ENCODE assay signal across 1 cellular context in genomic region chr9:127770905-127771569, GRCh38.
TF ChIP-seq lines count a peak whose summit lies in the region.

No MANE protein-coding gene starts in this region.

TF ChIP-seq in K562, 482 proteins besides CTCF, POLR2A, EP300 and RAD21 (continued from another document and continues in another):
- TF ChIP-seq NR2C2 (CRISPR knock-in tag; IDR thresholded peaks at IDR 0.05) (no peak), NR2C2 (tag; IDR thresholded peaks at IDR 0.05) (peak; percentile 48; the same call in 1 of the 2 replicates), RCOR1 (IDR thresholded peaks at IDR 0.05; ENCODE audit: borderline replicate concordance in 1 of 2, low read depth in 2 of 2, low read length in 2 of 2) (peak in 1 of 2 experiments; percentile 76; a peak in 2 of 4 replicates), ZNF174 (CRISPR knock-in tag; IDR thresholded peaks at IDR 0.05) (no peak), ESRRA (IDR thresholded peaks at IDR 0.05; ENCODE audit: borderline replicate concordance, low read depth) (peak; percentile 76; the same call in 1 of the 2 replicates), FOXJ3 (CRISPR knock-in tag; IDR thresholded peaks at IDR 0.05) (no peak), NONO (IDR thresholded peaks at IDR 0.05; ENCODE audit: low read depth in 2 of 2, low read length in 1 of 2) (no peak; a peak in 1 of 4 replicates), ZSCAN29 (IDR thresholded peaks at IDR 0.05) (no peak), FIP1L1 (IDR thresholded peaks at IDR 0.05; ENCODE audit: low read depth, low read length, poor library complexity, severe bottlenecking) (peak; percentile 47), ARID2 (IDR thresholded peaks at IDR 0.05) (no peak), YBX1 (IDR thresholded peaks at IDR 0.05) (no peak), HEY1 (CRISPR knock-in tag; IDR thresholded peaks at IDR 0.05; ENCODE audit: borderline replicate concordance) (no peak; the same call in 1 of the 2 replicates), KLF13 (tag; IDR thresholded peaks at IDR 0.05; ENCODE audit: borderline replicate concordance, low read depth) (peak; percentile 72; the same call in 1 of the 2 replicates), NUFIP1 (IDR thresholded peaks at IDR 0.05; ENCODE audit: partially characterized antibody) (no peak), RBM22 (IDR thresholded peaks at IDR 0.05; ENCODE audit: low read depth, low read length, poor library complexity, severe bottlenecking) (no peak), SIN3B (IDR thresholded peaks at IDR 0.05; ENCODE audit: low read depth) (no peak), DACH1 (IDR thresholded peaks at IDR 0.05; ENCODE audit: partially characterized antibody) (peak; percentile 22), SMAD1 (IDR thresholded peaks at IDR 0.05; ENCODE audit: low read depth, low read length, partially characterized antibody) (no peak), ELF2 (CRISPR knock-in tag; IDR thresholded peaks at IDR 0.05) (no peak; the same call in 1 of the 2 replicates), RBBP5 (IDR thresholded peaks at IDR 0.05; ENCODE audit: borderline replicate concordance, insufficient read depth, low read length, poor library complexity, severe bottlenecking) (peak; percentile 46), ZBTB43 (CRISPR knock-in tag; IDR thresholded peaks at IDR 0.05) (no peak), ZNF668 (CRISPR knock-in tag; IDR thresholded peaks at IDR 0.05) (no peak), TCFL5 (CRISPR knock-in tag; conservative IDR thresholded peaks at IDR 0.05) (no peak), THRAP3 (IDR thresholded peaks at IDR 0.05; ENCODE audit: borderline replicate concordance) (no peak), CCNT2 (IDR thresholded peaks at IDR 0.05; ENCODE audit: borderline replicate concordance, extremely low read depth, insufficient read length, low read depth, low read length) (peak; percentile 82), CHD4 (IDR thresholded peaks at IDR 0.05; ENCODE audit: insufficient read depth, insufficient replicate concordance, low read depth, low read length, poor library complexity, severe bottlenecking) (no peak), SIX5 (IDR thresholded peaks at IDR 0.05; ENCODE audit: borderline replicate concordance in 1 of 2, insufficient read depth in 1 of 2, low read depth in 1 of 2, low read length in 2 of 2) (no peak), TBP (optimal IDR thresholded peaks at IDR 0.05; ENCODE audit: low read depth, low read length) (peak; percentile 8)
- TF ChIP-seq, protein P1, sequence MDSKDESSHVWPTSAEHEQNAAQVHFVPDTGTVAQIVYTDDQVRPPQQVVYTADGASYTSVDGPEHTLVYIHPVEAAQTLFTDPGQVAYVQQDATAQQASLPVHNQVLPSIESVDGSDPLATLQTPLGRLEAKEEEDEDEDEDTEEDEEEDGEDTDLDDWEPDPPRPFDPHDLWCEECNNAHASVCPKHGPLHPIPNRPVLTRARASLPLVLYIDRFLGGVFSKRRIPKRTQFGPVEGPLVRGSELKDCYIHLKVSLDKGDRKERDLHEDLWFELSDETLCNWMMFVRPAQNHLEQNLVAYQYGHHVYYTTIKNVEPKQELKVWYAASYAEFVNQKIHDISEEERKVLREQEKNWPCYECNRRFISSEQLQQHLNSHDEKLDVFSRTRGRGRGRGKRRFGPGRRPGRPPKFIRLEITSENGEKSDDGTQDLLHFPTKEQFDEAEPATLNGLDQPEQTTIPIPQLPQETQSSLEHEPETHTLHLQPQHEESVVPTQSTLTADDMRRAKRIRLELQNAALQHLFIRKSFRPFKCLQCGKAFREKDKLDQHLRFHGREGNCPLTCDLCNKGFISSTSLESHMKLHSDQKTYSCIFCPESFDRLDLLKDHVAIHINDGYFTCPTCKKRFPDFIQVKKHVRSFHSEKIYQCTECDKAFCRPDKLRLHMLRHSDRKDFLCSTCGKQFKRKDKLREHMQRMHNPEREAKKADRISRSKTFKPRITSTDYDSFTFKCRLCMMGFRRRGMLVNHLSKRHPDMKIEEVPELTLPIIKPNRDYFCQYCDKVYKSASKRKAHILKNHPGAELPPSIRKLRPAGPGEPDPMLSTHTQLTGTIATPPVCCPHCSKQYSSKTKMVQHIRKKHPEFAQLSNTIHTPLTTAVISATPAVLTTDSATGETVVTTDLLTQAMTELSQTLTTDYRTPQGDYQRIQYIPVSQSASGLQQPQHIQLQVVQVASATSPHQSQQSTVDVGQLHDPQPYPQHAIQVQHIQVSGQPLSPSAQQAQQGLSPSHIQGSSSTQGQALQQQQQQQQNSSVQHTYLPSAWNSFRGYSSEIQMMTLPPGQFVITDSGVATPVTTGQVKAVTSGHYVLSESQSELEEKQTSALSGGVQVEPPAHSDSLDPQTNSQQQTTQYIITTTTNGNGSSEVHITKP (IDR thresholded peaks at IDR 0.05; ENCODE audit: partially characterized antibody) = peak; percentile 83
- TF ChIP-seq, protein P2, sequence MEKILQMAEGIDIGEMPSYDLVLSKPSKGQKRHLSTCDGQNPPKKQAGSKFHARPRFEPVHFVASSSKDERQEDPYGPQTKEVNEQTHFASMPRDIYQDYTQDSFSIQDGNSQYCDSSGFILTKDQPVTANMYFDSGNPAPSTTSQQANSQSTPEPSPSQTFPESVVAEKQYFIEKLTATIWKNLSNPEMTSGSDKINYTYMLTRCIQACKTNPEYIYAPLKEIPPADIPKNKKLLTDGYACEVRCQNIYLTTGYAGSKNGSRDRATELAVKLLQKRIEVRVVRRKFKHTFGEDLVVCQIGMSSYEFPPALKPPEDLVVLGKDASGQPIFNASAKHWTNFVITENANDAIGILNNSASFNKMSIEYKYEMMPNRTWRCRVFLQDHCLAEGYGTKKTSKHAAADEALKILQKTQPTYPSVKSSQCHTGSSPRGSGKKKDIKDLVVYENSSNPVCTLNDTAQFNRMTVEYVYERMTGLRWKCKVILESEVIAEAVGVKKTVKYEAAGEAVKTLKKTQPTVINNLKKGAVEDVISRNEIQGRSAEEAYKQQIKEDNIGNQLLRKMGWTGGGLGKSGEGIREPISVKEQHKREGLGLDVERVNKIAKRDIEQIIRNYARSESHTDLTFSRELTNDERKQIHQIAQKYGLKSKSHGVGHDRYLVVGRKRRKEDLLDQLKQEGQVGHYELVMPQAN (IDR thresholded peaks at IDR 0.05; ENCODE audit: borderline replicate concordance) = peak; percentile 55; the same call in 1 of the 2 replicates
- TF ChIP-seq, protein P3, sequence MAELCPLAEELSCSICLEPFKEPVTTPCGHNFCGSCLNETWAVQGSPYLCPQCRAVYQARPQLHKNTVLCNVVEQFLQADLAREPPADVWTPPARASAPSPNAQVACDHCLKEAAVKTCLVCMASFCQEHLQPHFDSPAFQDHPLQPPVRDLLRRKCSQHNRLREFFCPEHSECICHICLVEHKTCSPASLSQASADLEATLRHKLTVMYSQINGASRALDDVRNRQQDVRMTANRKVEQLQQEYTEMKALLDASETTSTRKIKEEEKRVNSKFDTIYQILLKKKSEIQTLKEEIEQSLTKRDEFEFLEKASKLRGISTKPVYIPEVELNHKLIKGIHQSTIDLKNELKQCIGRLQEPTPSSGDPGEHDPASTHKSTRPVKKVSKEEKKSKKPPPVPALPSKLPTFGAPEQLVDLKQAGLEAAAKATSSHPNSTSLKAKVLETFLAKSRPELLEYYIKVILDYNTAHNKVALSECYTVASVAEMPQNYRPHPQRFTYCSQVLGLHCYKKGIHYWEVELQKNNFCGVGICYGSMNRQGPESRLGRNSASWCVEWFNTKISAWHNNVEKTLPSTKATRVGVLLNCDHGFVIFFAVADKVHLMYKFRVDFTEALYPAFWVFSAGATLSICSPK (IDR thresholded peaks at IDR 0.05; ENCODE audit: borderline replicate concordance) = no peak
- TF ChIP-seq, protein P4, sequence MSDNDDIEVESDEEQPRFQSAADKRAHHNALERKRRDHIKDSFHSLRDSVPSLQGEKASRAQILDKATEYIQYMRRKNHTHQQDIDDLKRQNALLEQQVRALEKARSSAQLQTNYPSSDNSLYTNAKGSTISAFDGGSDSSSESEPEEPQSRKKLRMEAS (CRISPR knock-in tag; IDR thresholded peaks at IDR 0.05) = peak; percentile 52; the same call in 1 of the 2 replicates
- TF ChIP-seq, protein P5, sequence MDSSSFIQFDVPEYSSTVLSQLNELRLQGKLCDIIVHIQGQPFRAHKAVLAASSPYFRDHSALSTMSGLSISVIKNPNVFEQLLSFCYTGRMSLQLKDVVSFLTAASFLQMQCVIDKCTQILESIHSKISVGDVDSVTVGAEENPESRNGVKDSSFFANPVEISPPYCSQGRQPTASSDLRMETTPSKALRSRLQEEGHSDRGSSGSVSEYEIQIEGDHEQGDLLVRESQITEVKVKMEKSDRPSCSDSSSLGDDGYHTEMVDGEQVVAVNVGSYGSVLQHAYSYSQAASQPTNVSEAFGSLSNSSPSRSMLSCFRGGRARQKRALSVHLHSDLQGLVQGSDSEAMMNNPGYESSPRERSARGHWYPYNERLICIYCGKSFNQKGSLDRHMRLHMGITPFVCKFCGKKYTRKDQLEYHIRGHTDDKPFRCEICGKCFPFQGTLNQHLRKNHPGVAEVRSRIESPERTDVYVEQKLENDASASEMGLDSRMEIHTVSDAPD (CRISPR knock-in tag; IDR thresholded peaks at IDR 0.05) = no peak
- TF ChIP-seq, protein P6, sequence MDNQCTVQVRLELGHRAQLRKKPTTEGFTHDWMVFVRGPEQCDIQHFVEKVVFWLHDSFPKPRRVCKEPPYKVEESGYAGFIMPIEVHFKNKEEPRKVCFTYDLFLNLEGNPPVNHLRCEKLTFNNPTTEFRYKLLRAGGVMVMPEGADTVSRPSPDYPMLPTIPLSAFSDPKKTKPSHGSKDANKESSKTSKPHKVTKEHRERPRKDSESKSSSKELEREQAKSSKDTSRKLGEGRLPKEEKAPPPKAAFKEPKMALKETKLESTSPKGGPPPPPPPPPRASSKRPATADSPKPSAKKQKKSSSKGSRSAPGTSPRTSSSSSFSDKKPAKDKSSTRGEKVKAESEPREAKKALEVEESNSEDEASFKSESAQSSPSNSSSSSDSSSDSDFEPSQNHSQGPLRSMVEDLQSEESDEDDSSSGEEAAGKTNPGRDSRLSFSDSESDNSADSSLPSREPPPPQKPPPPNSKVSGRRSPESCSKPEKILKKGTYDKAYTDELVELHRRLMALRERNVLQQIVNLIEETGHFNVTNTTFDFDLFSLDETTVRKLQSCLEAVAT (IDR thresholded peaks at IDR 0.05) = peak in 1 of 2 experiments; percentile 60; a peak in 1 of 4 replicates
- TF ChIP-seq, protein P7, sequence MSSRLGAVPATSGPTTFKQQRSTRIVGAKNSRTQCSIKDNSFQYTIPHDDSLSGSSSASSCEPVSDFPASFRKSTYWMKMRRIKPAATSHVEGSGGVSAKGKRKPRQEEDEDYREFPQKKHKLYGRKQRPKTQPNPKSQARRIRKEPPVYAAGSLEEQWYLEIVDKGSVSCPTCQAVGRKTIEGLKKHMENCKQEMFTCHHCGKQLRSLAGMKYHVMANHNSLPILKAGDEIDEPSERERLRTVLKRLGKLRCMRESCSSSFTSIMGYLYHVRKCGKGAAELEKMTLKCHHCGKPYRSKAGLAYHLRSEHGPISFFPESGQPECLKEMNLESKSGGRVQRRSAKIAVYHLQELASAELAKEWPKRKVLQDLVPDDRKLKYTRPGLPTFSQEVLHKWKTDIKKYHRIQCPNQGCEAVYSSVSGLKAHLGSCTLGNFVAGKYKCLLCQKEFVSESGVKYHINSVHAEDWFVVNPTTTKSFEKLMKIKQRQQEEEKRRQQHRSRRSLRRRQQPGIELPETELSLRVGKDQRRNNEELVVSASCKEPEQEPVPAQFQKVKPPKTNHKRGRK (tag; IDR thresholded peaks at IDR 0.05) = no peak
- TF ChIP-seq, protein P8, sequence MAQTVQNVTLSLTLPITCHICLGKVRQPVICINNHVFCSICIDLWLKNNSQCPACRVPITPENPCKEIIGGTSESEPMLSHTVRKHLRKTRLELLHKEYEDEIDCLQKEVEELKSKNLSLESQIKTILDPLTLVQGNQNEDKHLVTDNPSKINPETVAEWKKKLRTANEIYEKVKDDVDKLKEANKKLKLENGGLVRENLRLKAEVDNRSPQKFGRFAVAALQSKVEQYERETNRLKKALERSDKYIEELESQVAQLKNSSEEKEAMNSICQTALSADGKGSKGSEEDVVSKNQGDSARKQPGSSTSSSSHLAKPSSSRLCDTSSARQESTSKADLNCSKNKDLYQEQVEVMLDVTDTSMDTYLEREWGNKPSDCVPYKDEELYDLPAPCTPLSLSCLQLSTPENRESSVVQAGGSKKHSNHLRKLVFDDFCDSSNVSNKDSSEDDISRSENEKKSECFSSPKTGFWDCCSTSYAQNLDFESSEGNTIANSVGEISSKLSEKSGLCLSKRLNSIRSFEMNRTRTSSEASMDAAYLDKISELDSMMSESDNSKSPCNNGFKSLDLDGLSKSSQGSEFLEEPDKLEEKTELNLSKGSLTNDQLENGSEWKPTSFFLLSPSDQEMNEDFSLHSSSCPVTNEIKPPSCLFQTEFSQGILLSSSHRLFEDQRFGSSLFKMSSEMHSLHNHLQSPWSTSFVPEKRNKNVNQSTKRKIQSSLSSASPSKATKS (CRISPR knock-in tag; IDR thresholded peaks at IDR 0.05) = no peak
- TF ChIP-seq, protein P9, sequence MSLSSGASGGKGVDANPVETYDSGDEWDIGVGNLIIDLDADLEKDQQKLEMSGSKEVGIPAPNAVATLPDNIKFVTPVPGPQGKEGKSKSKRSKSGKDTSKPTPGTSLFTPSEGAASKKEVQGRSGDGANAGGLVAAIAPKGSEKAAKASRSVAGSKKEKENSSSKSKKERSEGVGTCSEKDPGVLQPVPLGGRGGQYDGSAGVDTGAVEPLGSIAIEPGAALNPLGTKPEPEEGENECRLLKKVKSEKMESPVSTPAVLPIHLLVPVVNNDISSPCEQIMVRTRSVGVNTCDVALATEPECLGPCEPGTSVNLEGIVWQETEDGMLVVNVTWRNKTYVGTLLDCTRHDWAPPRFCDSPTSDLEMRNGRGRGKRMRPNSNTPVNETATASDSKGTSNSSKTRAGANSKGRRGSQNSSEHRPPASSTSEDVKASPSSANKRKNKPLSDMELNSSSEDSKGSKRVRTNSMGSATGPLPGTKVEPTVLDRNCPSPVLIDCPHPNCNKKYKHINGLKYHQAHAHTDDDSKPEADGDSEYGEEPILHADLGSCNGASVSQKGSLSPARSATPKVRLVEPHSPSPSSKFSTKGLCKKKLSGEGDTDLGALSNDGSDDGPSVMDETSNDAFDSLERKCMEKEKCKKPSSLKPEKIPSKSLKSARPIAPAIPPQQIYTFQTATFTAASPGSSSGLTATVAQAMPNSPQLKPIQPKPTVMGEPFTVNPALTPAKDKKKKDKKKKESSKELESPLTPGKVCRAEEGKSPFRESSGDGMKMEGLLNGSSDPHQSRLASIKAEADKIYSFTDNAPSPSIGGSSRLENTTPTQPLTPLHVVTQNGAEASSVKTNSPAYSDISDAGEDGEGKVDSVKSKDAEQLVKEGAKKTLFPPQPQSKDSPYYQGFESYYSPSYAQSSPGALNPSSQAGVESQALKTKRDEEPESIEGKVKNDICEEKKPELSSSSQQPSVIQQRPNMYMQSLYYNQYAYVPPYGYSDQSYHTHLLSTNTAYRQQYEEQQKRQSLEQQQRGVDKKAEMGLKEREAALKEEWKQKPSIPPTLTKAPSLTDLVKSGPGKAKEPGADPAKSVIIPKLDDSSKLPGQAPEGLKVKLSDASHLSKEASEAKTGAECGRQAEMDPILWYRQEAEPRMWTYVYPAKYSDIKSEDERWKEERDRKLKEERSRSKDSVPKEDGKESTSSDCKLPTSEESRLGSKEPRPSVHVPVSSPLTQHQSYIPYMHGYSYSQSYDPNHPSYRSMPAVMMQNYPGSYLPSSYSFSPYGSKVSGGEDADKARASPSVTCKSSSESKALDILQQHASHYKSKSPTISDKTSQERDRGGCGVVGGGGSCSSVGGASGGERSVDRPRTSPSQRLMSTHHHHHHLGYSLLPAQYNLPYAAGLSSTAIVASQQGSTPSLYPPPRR (CRISPR knock-in tag; IDR thresholded peaks at IDR 0.05; ENCODE audit: borderline replicate concordance) = no peak
